17 cellular contexts compared by ENCODE assay signal in the genomic region with DNA sequence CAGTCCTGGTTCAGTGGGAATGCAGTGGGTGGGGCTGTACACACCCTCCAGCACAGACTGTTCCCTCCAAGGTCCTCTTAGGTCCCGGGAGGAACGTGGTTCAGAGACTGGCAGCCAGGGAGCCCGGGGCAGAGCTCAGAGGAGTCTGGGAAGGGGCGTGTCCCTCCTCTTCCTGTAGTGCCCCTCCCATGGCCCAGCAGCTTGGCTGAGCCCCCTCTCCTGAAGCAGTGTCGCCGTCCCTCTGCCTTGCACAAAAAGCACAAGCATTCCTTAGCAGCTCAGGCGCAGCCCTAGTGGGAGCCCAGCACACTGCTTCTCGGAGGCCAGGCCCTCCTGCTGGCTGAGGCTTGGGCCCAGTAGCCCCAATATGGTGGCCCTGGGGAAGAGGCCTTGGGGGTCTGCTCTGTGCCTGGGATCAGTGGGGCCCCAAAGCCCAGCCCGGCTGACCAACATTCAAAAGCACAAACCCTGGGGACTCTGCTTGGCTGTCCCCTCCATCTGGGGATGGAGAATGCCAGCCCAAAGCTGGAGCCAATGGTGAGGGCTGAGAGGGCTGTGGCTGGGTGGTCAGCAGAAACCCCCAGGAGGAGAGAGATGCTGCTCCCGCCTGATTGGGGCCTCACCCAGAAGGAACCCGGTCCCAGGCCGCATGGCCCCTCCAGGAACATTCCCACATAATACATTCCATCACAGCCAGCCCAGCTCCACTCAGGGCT. TPM values are rescaled to one million over a fixed set of nuclear protein-coding genes. Genes with fewer than 3 reads are reported as not detected.
DNase-seq lines count a peak whose midpoint lies in the region; ATAC-seq and TF ChIP-seq lines count a peak whose summit lies in the region.
"Had no signal": no experiment of that assay in that cellular context is flagged by ENCODE, and none has a peak within 500 bp of the region (broad histone marks: within the 10 kb centered on the region; RNA-seq: fewer than 3 reads in every experiment).

No MANE protein-coding gene starts in this region.

- peak; percentile 65 for DNase-seq in adipocyte (ENCODE audit: low read depth)
- DNase-seq in cardiac septum (ENCODE audit: low spot score), result peak; percentile 74
- DNase-seq in type B pancreatic cell (ENCODE audit: extremely low spot score, unreplicated experiment), result peak; percentile 65
- DNase-seq in KG1 (lab: John Stamatoyannopoulos, UW), result no peak
- DNase-seq in AG08395 (ENCODE audit: low spot score), result no peak
- DNase-seq: activated CD4-positive, alpha-beta T cell treated with anti-CD3 and anti-CD28 coated beads for 1 hour; activated T-cell treated with anti-CD3 and anti-CD28 coated beads, Interleukin-2, amount 50 U/mL, for 4 hours; DMS53; erythroblast; mesenchymal stem cell; NCI-H146; NCI-H524; PC-9; T-cell had no signal

- H3K27me3 ChIP-seq in adipocyte (replicated peaks; ENCODE audit: control insufficient read depth, insufficient read depth, low read length), result peaks cover 3% of the 10 kb centered on the region
- peaks cover 5% of the 10 kb centered on the region for H3K27me3 ChIP-seq in muscle layer of duodenum (ENCODE audit: low read depth, low read length)

- no peak overlapping the region for H3K27ac Mint-ChIP-seq in type B pancreatic cell
- H3K27ac Mint-ChIP-seq: T-cell had no signal

- H3K4me1 Mint-ChIP-seq in type B pancreatic cell (ENCODE audit: unreplicated experiment), result no peaks in the 10 kb centered on the region

- H3K27ac ChIP-seq in muscle layer of duodenum (ENCODE audit: low read length), result peak overlapping the region; percentile 23
- H3K27ac ChIP-seq: C4-2B, PC-9 had no signal

- H3K9me3 Mint-ChIP-seq in type B pancreatic cell, result no peaks in the 10 kb centered on the region
- H3K9me3 Mint-ChIP-seq: activated T-cell treated with anti-CD3 and anti-CD28 coated beads, Interleukin-2, amount 50 U/mL, for 4 hours; T-cell had no signal

- H3K4me1 ChIP-seq in adipocyte (ENCODE audit: control insufficient read depth, insufficient read depth, low read length) (peaks cover 19% of the 10 kb centered on the region), muscle layer of duodenum (ENCODE audit: control insufficient read depth in 1 of 2, insufficient read depth in 2 of 2, low read length in 2 of 2) (no peaks in the 10 kb centered on the region)

- TF ChIP-seq CTCF in type B pancreatic cell (conservative IDR thresholded peaks at IDR 0.05), result no peak

- no peaks in the 10 kb centered on the region for H3K36me3 Mint-ChIP-seq in type B pancreatic cell
- H3K36me3 Mint-ChIP-seq: T-cell had no signal

- no peak for ATAC-seq in GM18868 (IDR thresholded peaks at IDR 0.05; ENCODE audit: unreplicated experiment)
- ATAC-seq: activated T-cell treated with anti-CD3 and anti-CD28 coated beads, Interleukin-2, amount 50 U/mL, for 4 hours; T-cell had no signal

- H3K9me3 ChIP-seq in adipocyte (ENCODE audit: control insufficient read depth, low read length), result no peaks in the 10 kb centered on the region
- H3K9me3 ChIP-seq in muscle layer of duodenum (ENCODE audit: control insufficient read depth in 1 of 2, low read length in 2 of 2), result no peaks in the 10 kb centered on the region

- no peaks in the 10 kb centered on the region for H3K36me3 ChIP-seq in adipocyte (ENCODE audit: control insufficient read depth, insufficient read depth, low read length, severe bottlenecking)
- no peaks in the 10 kb centered on the region for H3K36me3 ChIP-seq in muscle layer of duodenum (ENCODE audit: control insufficient read depth in 1 of 2, insufficient read depth in 2 of 2, low read length in 2 of 2)

- intact Hi-C loops in cardiac septum (cut with DNase I), result no loop called here

- H3K27me3 Mint-ChIP-seq in type B pancreatic cell, result peaks cover 9% of the 10 kb centered on the region

- H3K4me3 Mint-ChIP-seq in type B pancreatic cell, result no peak overlapping the region
- H3K4me3 Mint-ChIP-seq: activated T-cell treated with anti-CD3 and anti-CD28 coated beads, Interleukin-2, amount 50 U/mL, for 4 hours; T-cell had no signal

- H3K4me3 ChIP-seq in adipocyte (ENCODE audit: low read length), result peak overlapping the region; percentile 26
- H3K4me3 ChIP-seq in muscle layer of duodenum (ENCODE audit: low read depth in 1 of 2, low read length in 2 of 2), result no peak overlapping the region
- H3K4me3 ChIP-seq: PC-9 had no signal

- H3K9ac ChIP-seq in adipocyte (ENCODE audit: low read length), result peak overlapping the region; percentile 48

RNA-seq across cellular contexts. Expression of gene FAHD2A, which starts 17.5 kb away (rescaled TPM):
- 28.8 TPM for total RNA-seq in cardiac septum
- total RNA-seq in type B pancreatic cell (ENCODE audit: low replicate concordance), result 23.4 and 39.2 TPM in 2 replicates

Comparison
In these comparisons a context has a peak if more than half of its experiments do, and no peak if none do; other contexts are left out.
1. DNase-seq: peak in adipocyte (single experiment), cardiac septum (single experiment) and type B pancreatic cell (single experiment); none in KG1 (single experiment) and AG08395 (single experiment).